Comparison of ENCODE assay signal across 1 cellular context in genomic region chr4:184450743-184451142, GRCh38.
TF ChIP-seq lines count a peak whose summit lies in the region.

No MANE protein-coding gene starts in this region.

TF ChIP-seq in GM12891, 5 proteins besides CTCF, POLR2A, EP300 and RAD21 (continued from another document):
- TF ChIP-seq POLR2AphosphoS5 (IDR thresholded peaks at IDR 0.05; ENCODE audit: low read depth, low read length) (no peak), TAF1 (IDR thresholded peaks at IDR 0.05; ENCODE audit: low read depth, low read length) (no peak), PAX5 (IDR thresholded peaks at IDR 0.05; ENCODE audit: insufficient read depth, low read length, severe bottlenecking) (no peak)
TF ChIP-seq in GM12891: peak in this region for 0.
